19 cellular contexts compared by ENCODE assay signal in the genomic region with DNA sequence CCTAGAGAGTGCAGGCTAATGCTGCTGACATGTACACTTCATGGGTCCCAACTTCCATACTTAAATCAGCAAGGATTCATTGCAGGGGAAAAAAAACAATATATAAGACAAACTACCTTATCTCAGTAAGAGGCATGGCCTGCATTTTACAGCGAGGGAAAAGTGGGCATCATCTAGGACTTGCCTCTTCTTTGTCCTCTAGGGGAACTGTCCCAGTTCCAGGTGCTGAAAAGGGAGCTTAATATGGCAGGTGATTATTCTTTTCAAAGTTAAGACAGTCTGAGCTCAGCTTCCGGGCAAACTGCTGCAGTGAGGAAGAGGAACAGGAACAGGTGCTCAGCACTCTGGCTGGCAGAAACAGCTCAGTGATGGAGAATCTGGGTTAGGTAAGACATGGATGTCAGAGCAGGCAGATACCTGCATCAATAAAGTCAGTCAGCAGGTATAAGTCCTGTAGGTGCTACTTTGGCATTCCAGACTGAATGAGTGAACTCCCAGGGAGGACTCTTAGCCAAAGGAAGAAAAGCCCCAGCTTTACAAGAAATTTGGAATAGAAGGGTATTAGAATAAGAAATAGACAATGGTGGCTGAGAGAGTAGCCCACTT.
DNase-seq lines count a peak whose midpoint lies in the region; ATAC-seq and TF ChIP-seq lines count a peak whose summit lies in the region.
"Had no signal": no experiment of that assay in that cellular context is flagged by ENCODE, and none has a peak within 500 bp of the region (broad histone marks: within the 10 kb centered on the region; RNA-seq: fewer than 3 reads in every experiment).

No MANE protein-coding gene starts in this region.

- no peaks in the 10 kb centered on the region for H3K23me2 ChIP-seq in H9 (ENCODE audit: insufficient read length, low read depth, low read length, poor library complexity, severe bottlenecking)

- H3K36me3 Mint-ChIP-seq in endodermal cell (ENCODE audit: low read depth) (no peaks in the 10 kb centered on the region), H9 (ENCODE audit: insufficient read depth in 1 of 3, low read depth in 3 of 3) (0 out of 7 replicates have a peak, but pooled peaks cover 0 to 1% (median 0%) of the 10 kb centered on the region in 3 experiments)

- in situ Hi-C loops in T47D (cut with HindIII; ENCODE audit: low pct_unique_long_range_greater_than_20kb, low sequenced_read_pairs) (no loop called here), mammary epithelial cell (cut with MboI; ENCODE audit: low sequenced_read_pairs in 2 of 2) (no loop called here)

- H4K91ac ChIP-seq in H9 (ENCODE audit: insufficient read length, low read depth, low read length): no peak overlapping the region

- H3T11ph ChIP-seq in H9 (ENCODE audit: low read length): no peak overlapping the region

- no peak overlapping the region for H3K4ac ChIP-seq in H9 (ENCODE audit: low read depth, low read length)

- H3K27me3 Mint-ChIP-seq in endodermal cell (ENCODE audit: insufficient read depth) (no peaks in the 10 kb centered on the region), H9 (ENCODE audit: low read depth) (no peaks in the 10 kb centered on the region)

- CTCF ChIA-PET in mammary epithelial cell (lab: Charles Lee; ENCODE audit: low non-redundant PET): no interaction called here

- no peak overlapping the region for H4K8ac ChIP-seq in H9 (replicated peaks; ENCODE audit: insufficient read length, low read depth, low read length)

- H3K4me1 Mint-ChIP-seq in endodermal cell (no peaks in the 10 kb centered on the region), H9 (peaks cover 7 to 9% of the 10 kb centered on the region in 2 experiments; a peak in 3 of 4 replicates)
- H3K4me1 Mint-ChIP-seq: stimulated activated naive CD8-positive, alpha-beta T cell treated with anti-CD3 and anti-CD28 coated beads, Interleukin-15, amount 100 ng/mL, for 72 hours had no signal

- H3K56ac ChIP-seq in H9 (ENCODE audit: insufficient read length, low read depth, low read length): no peak overlapping the region

- no peak overlapping the region for H2BK15ac ChIP-seq in H9 (ENCODE audit: low read depth, low read length)

- H2AFZ ChIP-seq in mammary epithelial cell (ENCODE audit: low read depth, low read length): no peak overlapping the region
- H2AFZ ChIP-seq in H9 (ENCODE audit: low read length): no peak overlapping the region

- no peak overlapping the region for H2AK5ac ChIP-seq in H9 (ENCODE audit: insufficient read length, low read length)

- DNase-seq in T47D (ENCODE audit: low read depth in 1 of 2, low spot score in 1 of 2) (peak; percentile 17 to 58), mammary epithelial cell (no peak), RPMI7951 (ENCODE audit: low read depth) (peak; percentile 16), endodermal cell (peak; percentile 77), H9 (no peak), thyroid gland (no peak), germinal center (ENCODE audit: low spot score) (no peak)
- DNase-seq: activated CD4-positive, alpha-beta T cell treated with anti-CD3 and anti-CD28 coated beads for 1 hour; activated CD8-positive, alpha-beta memory T cell treated with anti-CD3 and anti-CD28 coated beads, Interleukin-2, amount 50 U/mL, for 48 hours; activated gamma-delta T cell treated with Interleukin-2 at 50 U/mL for 16 hours; CD4-positive, alpha-beta T cell; DMS79 treated with DMSO at 0.1 percent for 48 hours; NK-92 treated with Interleukin-12 subunit alpha and Interleukin-12 subunit beta, amount 100 ng/mL, for 24 hours; Right ventricle myocardium superior; sigmoid colon; stimulated activated naive CD8-positive, alpha-beta T cell treated with anti-CD3 and anti-CD28 coated beads, Interleukin-15, amount 100 ng/mL, for 72 hours had no signal

- no peak overlapping the region for H3K23ac ChIP-seq in H9 (ENCODE audit: insufficient read length, low read depth, low read length)

- H3K18ac ChIP-seq in H9 (ENCODE audit: insufficient read length, low read depth, low read length): no peak overlapping the region

- H4K5ac ChIP-seq in H9 (ENCODE audit: insufficient read length, low read depth, low read length): no peak overlapping the region

- H2BK5ac ChIP-seq in H9 (ENCODE audit: insufficient read length, low read length): no peak overlapping the region

- no peak overlapping the region for H2BK20ac ChIP-seq in H9 (ENCODE audit: low read depth, low read length, poor library complexity, severe bottlenecking)

- H3K79me2 ChIP-seq in mammary epithelial cell (ENCODE audit: insufficient read depth, low read length): no peaks in the 10 kb centered on the region
- H3K79me2 ChIP-seq in H9 (ENCODE audit: insufficient read depth, low read length): no peaks in the 10 kb centered on the region

- no TSS peak for BruUV-seq in mammary epithelial cell (replicated peaks; lab: Mats Ljungman, UMichigan)

- H4K20me1 ChIP-seq in mammary epithelial cell (ENCODE audit: insufficient read depth, low read length) (no peaks in the 10 kb centered on the region), H9 (ENCODE audit: control insufficient read depth, insufficient read depth, insufficient read length) (no peaks in the 10 kb centered on the region)

- H3K4me2 ChIP-seq in mammary epithelial cell (ENCODE audit: insufficient read depth, low read depth, low read length): no peak overlapping the region
- no peak overlapping the region for H3K4me2 ChIP-seq in H9 (ENCODE audit: insufficient read depth, insufficient read length, low read length)
- H3K4me2 ChIP-seq: KMS-11 had no signal

- no peak overlapping the region for H3K14ac ChIP-seq in H9 (ENCODE audit: insufficient read depth, low read length)

- TF ChIP-seq CTCF in mammary epithelial cell (conservative IDR thresholded peaks at IDR 0.05 in 1 of 2, IDR thresholded peaks at IDR 0.05 in 1 of 2; ENCODE audit: extremely low read depth in 1 of 2, insufficient read depth in 1 of 2, low read depth in 1 of 2, low read length in 2 of 2): no peak
- TF ChIP-seq CTCF in endodermal cell (conservative IDR thresholded peaks at IDR 0.05): no peak
- TF ChIP-seq CTCF in H9 (conservative IDR thresholded peaks at IDR 0.05): no peak
- TF ChIP-seq CTCF in thyroid gland (IDR thresholded peaks at IDR 0.05): no peak

- H3K27ac Mint-ChIP-seq in endodermal cell (no peak overlapping the region), H9 (no peak overlapping the region)
- H3K27ac Mint-ChIP-seq: CD4-positive, alpha-beta T cell; stimulated activated naive CD8-positive, alpha-beta T cell treated with anti-CD3 and anti-CD28 coated beads, Interleukin-15, amount 100 ng/mL, for 72 hours had no signal

- dilution Hi-C loops in mammary epithelial cell (cut with HindIII; ENCODE audit: low sequenced_read_pairs): no loop called here

- H3K79me1 ChIP-seq in H9 (ENCODE audit: insufficient read depth, low read depth, low read length, poor library complexity, severe bottlenecking): no peaks in the 10 kb centered on the region

- H3K9me3 Mint-ChIP-seq in endodermal cell (no peaks in the 10 kb centered on the region), H9 (no peaks in the 10 kb centered on the region; a peak in 1 of 5 replicates)
- H3K9me3 Mint-ChIP-seq: CD4-positive, alpha-beta T cell; stimulated activated naive CD8-positive, alpha-beta T cell treated with anti-CD3 and anti-CD28 coated beads, Interleukin-15, amount 100 ng/mL, for 72 hours had no signal

- H3K27ac ChIP-seq in mammary epithelial cell (ENCODE audit: insufficient read depth, low read depth, low read length) (no peak overlapping the region), endodermal cell (ENCODE audit: low read depth, low read length) (no peak overlapping the region), H9 (ENCODE audit: insufficient read length, low read depth, low read length) (no peak overlapping the region), thyroid gland (no peak overlapping the region)
- H3K27ac ChIP-seq: KMS-11, sigmoid colon had no signal

- H3K4me1 ChIP-seq in mammary epithelial cell (ENCODE audit: insufficient read depth, low read length) (no peaks in the 10 kb centered on the region), endodermal cell (ENCODE audit: control insufficient read depth, insufficient read depth, low read length) (no peaks in the 10 kb centered on the region), H9 (ENCODE audit: insufficient read depth, low read length) (no peaks in the 10 kb centered on the region; the same call in 1 of the 2 replicates), thyroid gland (peaks cover 0 to 14% of the 10 kb centered on the region in 2 donors)
- H3K4me1 ChIP-seq: sigmoid colon had no signal

- no peak overlapping the region for H3K9ac ChIP-seq in mammary epithelial cell (ENCODE audit: insufficient read depth, low read length)
- no peak overlapping the region for H3K9ac ChIP-seq in endodermal cell (ENCODE audit: extremely low read depth, low read length, poor library complexity, severe bottlenecking)
- H3K9ac ChIP-seq in H9 (ENCODE audit: extremely low read depth, insufficient read length, low read length): no peak overlapping the region
- H3K9ac ChIP-seq: KMS-11 had no signal

- H3K36me3 ChIP-seq in mammary epithelial cell (ENCODE audit: insufficient read depth, low read length) (no peaks in the 10 kb centered on the region), endodermal cell (ENCODE audit: control insufficient read depth, insufficient read depth, low read length) (no peaks in the 10 kb centered on the region), thyroid gland (no peaks in the 10 kb centered on the region)
- H3K36me3 ChIP-seq: sigmoid colon had no signal

- no peak overlapping the region for H2BK12ac ChIP-seq in H9 (ENCODE audit: insufficient read length, low read depth, low read length)

- no peak overlapping the region for H2BK120ac ChIP-seq in H9 (ENCODE audit: low read depth, low read length, poor library complexity, severe bottlenecking)

- intact Hi-C loops in mammary epithelial cell (cut with micrococcal nuclease): loop anchor here (2.0 to 10.0 kb wide), 4 partner anchors 149 to 409 kb away; partner anchors contain the start of genes MRPS33 and TMEM178B
- intact Hi-C loops in thyroid gland (cut with DNase I): loop anchor here (10.0 kb wide), 1 partner anchor 146 kb away; the partner anchor contains the start of gene TMEM178B

- H3K4me3 Mint-ChIP-seq in endodermal cell (no peak overlapping the region), H9 (no peak overlapping the region)
- H3K4me3 Mint-ChIP-seq: CD4-positive, alpha-beta T cell; stimulated activated naive CD8-positive, alpha-beta T cell treated with anti-CD3 and anti-CD28 coated beads, Interleukin-15, amount 100 ng/mL, for 72 hours had no signal

- H3K9me3 ChIP-seq in mammary epithelial cell (replicated peaks; ENCODE audit: insufficient read depth, low read length) (no peaks in the 10 kb centered on the region), endodermal cell (ENCODE audit: control insufficient read depth, low read length) (no peaks in the 10 kb centered on the region), H9 (ENCODE audit: control insufficient read depth, low read depth, low read length) (no peaks in the 10 kb centered on the region), thyroid gland (no peaks in the 10 kb centered on the region)
- H3K9me3 ChIP-seq: sigmoid colon had no signal

- WGBS in mammary epithelial cell (ENCODE audit: low coverage, missing lambda C conversion rate): 0% methylated on average over 2 of the region's 2 CpGs
- WGBS in endodermal cell (ENCODE audit: insufficient coverage in 1 of 2, insufficient read length in 1 of 2), 2 experiments: 70 to 72% methylated on average over 1 to 2 of the region's 2 CpGs
- no CpG with 5 or more reads among the region's 2 CpGs for WGBS in H9 (ENCODE audit: extremely low coverage, insufficient read length, low lambda C conversion rate)
- WGBS in thyroid gland, 2 donors: 41 to 58% methylated on average over 2 of the region's 2 CpGs

- H3K27me3 ChIP-seq in mammary epithelial cell (ENCODE audit: insufficient read depth, low read length) (no peaks in the 10 kb centered on the region), endodermal cell (ENCODE audit: control insufficient read depth, insufficient read depth, low read length, poor library complexity, severe bottlenecking) (no peaks in the 10 kb centered on the region), H9 (ENCODE audit: insufficient read depth, low read length) (no peaks in the 10 kb centered on the region), thyroid gland (no peaks in the 10 kb centered on the region)
- H3K27me3 ChIP-seq: sigmoid colon had no signal

- no peak for ATAC-seq in GM19035 (IDR thresholded peaks at IDR 0.05; ENCODE audit: unreplicated experiment)
- ATAC-seq: left lobe of liver; stimulated activated naive CD8-positive, alpha-beta T cell treated with anti-CD3 and anti-CD28 coated beads, Interleukin-15, amount 100 ng/mL, for 72 hours had no signal

- TF ChIP-seq POLR2A in thyroid gland (IDR thresholded peaks at IDR 0.05): no peak

- H3K4me3 ChIP-seq in mammary epithelial cell (replicated peaks in 1 of 3; ENCODE audit: insufficient read depth in 1 of 3, low read depth in 2 of 3, low read length in 3 of 3) (no peak overlapping the region), endodermal cell (ENCODE audit: low read length) (no peak overlapping the region), thyroid gland (replicated peaks in 1 of 3) (no peak overlapping the region)
- H3K4me3 ChIP-seq: sigmoid colon had no signal

Comparison
In these comparisons a context has a peak if more than half of its experiments do, and no peak if none do; other contexts are left out.
1. DNase-seq: peak in T47D (2 of 2), RPMI7951 (single experiment) and endodermal cell (single experiment); none in mammary epithelial cell (single experiment), H9 (single experiment), thyroid gland (0 of 2) and germinal center (single experiment).